1 cellular context compared by ENCODE assay signal in the genomic region with DNA sequence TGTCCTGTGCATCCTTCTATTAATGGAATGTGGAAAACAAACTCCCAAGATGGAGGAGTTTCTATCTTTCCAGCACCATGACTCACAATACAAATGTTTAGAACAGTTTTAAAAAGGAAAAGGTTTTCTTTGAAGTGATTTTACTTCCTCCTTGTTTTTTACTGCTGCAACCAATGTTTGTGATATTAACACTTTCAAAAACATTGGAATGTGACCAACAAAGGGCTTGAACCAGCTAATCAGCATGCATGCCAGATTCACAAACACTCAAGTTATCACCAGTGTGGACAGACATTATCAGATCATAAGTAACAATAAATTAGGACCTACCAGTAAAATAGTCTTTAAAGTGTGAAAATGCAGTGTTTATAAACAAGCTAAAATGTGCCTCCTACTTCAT.
A peak's percentile ranks its signal among the peaks of the same experiment; 100 is the strongest.
TF ChIP-seq lines count a peak whose summit lies in the region.

No MANE protein-coding gene starts in this region.

TF ChIP-seq in HepG2, 621 proteins besides CTCF, POLR2A, EP300 and RAD21 (continued from another document and continues in another):
- TF ChIP-seq KIAA2018 (CRISPR knock-in tag; IDR thresholded peaks at IDR 0.05; ENCODE audit: borderline replicate concordance) (no peak), ELK4 (CRISPR knock-in tag; IDR thresholded peaks at IDR 0.05; ENCODE audit: borderline replicate concordance) (no peak), RARG (CRISPR knock-in tag; IDR thresholded peaks at IDR 0.05; ENCODE audit: low read depth) (no peak), CREB1 (IDR thresholded peaks at IDR 0.05) (no peak), CREB1 (CRISPR knock-in tag; IDR thresholded peaks at IDR 0.05) (no peak), SALL2 (CRISPR knock-in tag; IDR thresholded peaks at IDR 0.05) (no peak), CENPBD1 (CRISPR knock-in tag; IDR thresholded peaks at IDR 0.05; ENCODE audit: borderline replicate concordance, low read depth) (no peak), NONO (IDR thresholded peaks at IDR 0.05) (no peak), NONO (CRISPR knock-in tag; conservative IDR thresholded peaks at IDR 0.05) (no peak), HMG20A (CRISPR knock-in tag; IDR thresholded peaks at IDR 0.05; ENCODE audit: borderline replicate concordance) (peak; percentile 70; the same call in 1 of the 2 replicates), TAF1 (CRISPR knock-in tag; IDR thresholded peaks at IDR 0.05) (no peak), ZNF572 (CRISPR knock-in tag; IDR thresholded peaks at IDR 0.05) (no peak), HNRNPL (IDR thresholded peaks at IDR 0.05; ENCODE audit: low read depth, low read length) (no peak), POLR2AphosphoS2 (IDR thresholded peaks at IDR 0.05; ENCODE audit: low read depth, low read length) (no peak), RORA (CRISPR knock-in tag; IDR thresholded peaks at IDR 0.05) (no peak), FOXK2 (IDR thresholded peaks at IDR 0.05) (no peak), FOXA3 (CRISPR knock-in tag; IDR thresholded peaks at IDR 0.05) (peak; percentile 50; the same call in 1 of the 2 replicates), CREM (IDR thresholded peaks at IDR 0.05) (no peak), CREM (CRISPR knock-in tag; IDR thresholded peaks at IDR 0.05) (no peak), ZNF451 (CRISPR knock-in tag; IDR thresholded peaks at IDR 0.05) (no peak), GTF3A (CRISPR knock-in tag; conservative IDR thresholded peaks at IDR 0.05) (no peak), ZBED4 (CRISPR knock-in tag; IDR thresholded peaks at IDR 0.05; ENCODE audit: borderline replicate concordance) (no peak)
- TF ChIP-seq, protein P1, sequence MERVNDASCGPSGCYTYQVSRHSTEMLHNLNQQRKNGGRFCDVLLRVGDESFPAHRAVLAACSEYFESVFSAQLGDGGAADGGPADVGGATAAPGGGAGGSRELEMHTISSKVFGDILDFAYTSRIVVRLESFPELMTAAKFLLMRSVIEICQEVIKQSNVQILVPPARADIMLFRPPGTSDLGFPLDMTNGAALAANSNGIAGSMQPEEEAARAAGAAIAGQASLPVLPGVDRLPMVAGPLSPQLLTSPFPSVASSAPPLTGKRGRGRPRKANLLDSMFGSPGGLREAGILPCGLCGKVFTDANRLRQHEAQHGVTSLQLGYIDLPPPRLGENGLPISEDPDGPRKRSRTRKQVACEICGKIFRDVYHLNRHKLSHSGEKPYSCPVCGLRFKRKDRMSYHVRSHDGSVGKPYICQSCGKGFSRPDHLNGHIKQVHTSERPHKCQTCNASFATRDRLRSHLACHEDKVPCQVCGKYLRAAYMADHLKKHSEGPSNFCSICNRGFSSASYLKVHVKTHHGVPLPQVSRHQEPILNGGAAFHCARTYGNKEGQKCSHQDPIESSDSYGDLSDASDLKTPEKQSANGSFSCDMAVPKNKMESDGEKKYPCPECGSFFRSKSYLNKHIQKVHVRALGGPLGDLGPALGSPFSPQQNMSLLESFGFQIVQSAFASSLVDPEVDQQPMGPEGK (CRISPR knock-in tag; IDR thresholded peaks at IDR 0.05) = no peak
- TF ChIP-seq, protein P2, sequence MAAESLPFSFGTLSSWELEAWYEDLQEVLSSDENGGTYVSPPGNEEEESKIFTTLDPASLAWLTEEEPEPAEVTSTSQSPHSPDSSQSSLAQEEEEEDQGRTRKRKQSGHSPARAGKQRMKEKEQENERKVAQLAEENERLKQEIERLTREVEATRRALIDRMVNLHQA (CRISPR knock-in tag; IDR thresholded peaks at IDR 0.05) = no peak
- TF ChIP-seq, protein P3, sequence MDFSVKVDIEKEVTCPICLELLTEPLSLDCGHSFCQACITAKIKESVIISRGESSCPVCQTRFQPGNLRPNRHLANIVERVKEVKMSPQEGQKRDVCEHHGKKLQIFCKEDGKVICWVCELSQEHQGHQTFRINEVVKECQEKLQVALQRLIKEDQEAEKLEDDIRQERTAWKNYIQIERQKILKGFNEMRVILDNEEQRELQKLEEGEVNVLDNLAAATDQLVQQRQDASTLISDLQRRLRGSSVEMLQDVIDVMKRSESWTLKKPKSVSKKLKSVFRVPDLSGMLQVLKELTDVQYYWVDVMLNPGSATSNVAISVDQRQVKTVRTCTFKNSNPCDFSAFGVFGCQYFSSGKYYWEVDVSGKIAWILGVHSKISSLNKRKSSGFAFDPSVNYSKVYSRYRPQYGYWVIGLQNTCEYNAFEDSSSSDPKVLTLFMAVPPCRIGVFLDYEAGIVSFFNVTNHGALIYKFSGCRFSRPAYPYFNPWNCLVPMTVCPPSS (IDR thresholded peaks at IDR 0.05) = no peak
- TF ChIP-seq, protein P4, sequence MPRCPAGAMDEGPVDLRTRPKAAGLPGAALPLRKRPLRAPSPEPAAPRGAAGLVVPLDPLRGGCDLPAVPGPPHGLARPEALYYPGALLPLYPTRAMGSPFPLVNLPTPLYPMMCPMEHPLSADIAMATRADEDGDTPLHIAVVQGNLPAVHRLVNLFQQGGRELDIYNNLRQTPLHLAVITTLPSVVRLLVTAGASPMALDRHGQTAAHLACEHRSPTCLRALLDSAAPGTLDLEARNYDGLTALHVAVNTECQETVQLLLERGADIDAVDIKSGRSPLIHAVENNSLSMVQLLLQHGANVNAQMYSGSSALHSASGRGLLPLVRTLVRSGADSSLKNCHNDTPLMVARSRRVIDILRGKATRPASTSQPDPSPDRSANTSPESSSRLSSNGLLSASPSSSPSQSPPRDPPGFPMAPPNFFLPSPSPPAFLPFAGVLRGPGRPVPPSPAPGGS (CRISPR knock-in tag; IDR thresholded peaks at IDR 0.05) = no peak
